In the genomic region with DNA sequence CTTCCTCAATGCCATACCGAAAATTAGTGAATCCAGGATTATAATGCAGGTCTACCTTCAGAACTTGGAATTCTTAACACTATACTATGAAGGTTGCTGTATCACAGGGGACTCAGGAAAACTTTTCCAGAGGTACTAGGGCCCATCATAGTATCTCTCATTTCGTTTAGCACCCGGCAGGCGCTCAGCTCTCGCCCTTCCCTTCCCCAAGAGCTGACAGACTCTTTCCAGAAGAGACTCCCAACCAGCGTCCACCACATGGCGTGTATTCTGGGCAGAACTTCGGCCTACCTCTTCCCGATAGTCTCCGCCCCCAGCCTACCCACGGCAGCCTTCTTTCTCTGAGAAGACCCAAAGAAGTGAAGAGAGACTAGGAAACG, we compare ENCODE assay signal across 8 cellular contexts. TPM values are rescaled to one million over a fixed set of nuclear protein-coding genes. Genes with fewer than 3 reads are reported as not detected.
DNase-seq lines count a peak whose midpoint lies in the region; ATAC-seq and TF ChIP-seq lines count a peak whose summit lies in the region.

No MANE protein-coding gene starts in this region.

- ATAC-seq in GM19025 (IDR thresholded peaks at IDR 0.05; ENCODE audit: low read depth, unreplicated experiment): peak; percentile 1
- ATAC-seq in HG03439 (IDR thresholded peaks at IDR 0.05; ENCODE audit: unreplicated experiment): peak; percentile 25

- H3K36me3 ChIP-seq in breast epithelium: no peaks in the 10 kb centered on the region
- peaks cover 0 to 25% (median 8%) of the 10 kb centered on the region in 4 donors for H3K36me3 ChIP-seq in transverse colon

- H3K9me3 ChIP-seq in breast epithelium (no peaks in the 10 kb centered on the region), transverse colon (no peaks in the 10 kb centered on the region)

- in situ Hi-C loops in transverse colon (cut with MboI; ENCODE audit: low pct_ligation_motif_present in 1 of 4, low pct_unique_long_range_greater_than_20kb in 1 of 4, low sequenced_read_pairs in 3 of 4): loop anchor here in 3 of 4 donors (25.0 kb wide), 3 partner anchors 112 to 462 kb away; no protein-coding TSS in a partner anchor

- TF ChIP-seq CTCF in breast epithelium (IDR thresholded peaks at IDR 0.05): no peak
- no peak for TF ChIP-seq CTCF in lower leg skin (IDR thresholded peaks at IDR 0.05)
- no peak for TF ChIP-seq CTCF in transverse colon (IDR thresholded peaks at IDR 0.05)

- no peaks in the 10 kb centered on the region for H3K27me3 ChIP-seq in breast epithelium
- no peaks in the 10 kb centered on the region for H3K27me3 ChIP-seq in transverse colon

- peaks cover 0 to 4% of the 10 kb centered on the region in 2 donors for H3K4me1 ChIP-seq in breast epithelium
- H3K4me1 ChIP-seq in transverse colon: peaks cover 11 to 26% (median 16%) of the 10 kb centered on the region in 4 donors

- H3K4me3 ChIP-seq in breast epithelium: peak overlapping the region; percentile 77 to 84 (median 84)
- peak overlapping the region; percentile 68 for H3K4me3 ChIP-seq in lower leg skin (ENCODE audit: low read depth, poor library complexity, severe bottlenecking)
- peak overlapping the region; percentile 58 to 91 (median 73) for H3K4me3 ChIP-seq in transverse colon

- no peak for TF ChIP-seq EP300 in transverse colon (IDR thresholded peaks at IDR 0.05; ENCODE audit: low read depth)

- TF ChIP-seq POLR2A in breast epithelium (IDR thresholded peaks at IDR 0.05): no peak
- no peak for TF ChIP-seq POLR2A in lower leg skin (IDR thresholded peaks at IDR 0.05)
- no peak for TF ChIP-seq POLR2A in transverse colon (IDR thresholded peaks at IDR 0.05)

- intact Hi-C loops in breast epithelium (cut with DNase I; ENCODE audit: low total_unique reads): loop anchor here (5.0 kb wide), 1 partner anchor 312 kb away; no protein-coding TSS in a partner anchor
- intact Hi-C loops in lower leg skin (cut with DNase I; ENCODE audit: low total_unique reads): loop anchor here (5.0 kb wide), 1 partner anchor 307 kb away; no protein-coding TSS in a partner anchor
- intact Hi-C loops in transverse colon (cut with DNase I; ENCODE audit: low total_unique reads): no loop called here

- H3K27ac ChIP-seq in breast epithelium (peak overlapping the region; percentile 98), transverse colon (peak overlapping the region; percentile 90 to 95 (median 92))

- WGBS in lower leg skin, 2 donors: 0% methylated on average over 12 of the region's 12 CpGs
- WGBS in transverse colon (ENCODE audit: low coverage in 1 of 2), 2 donors: 0 to 1% methylated on average over 1 to 12 of the region's 12 CpGs

- DNase-seq in breast epithelium (ENCODE audit: low spot score in 2 of 2): no peak
- DNase-seq in lower leg skin (ENCODE audit: low spot score in 2 of 2): peak in 1 of 2 donors; percentile 92
- DNase-seq in transverse colon: no peak
- no peak for DNase-seq in DMS153 treated with DMSO at 0.1 percent for 48 hours (lab: John Stamatoyannopoulos, UW; ENCODE audit: unreplicated experiment)
- no peak for DNase-seq in foreskin melanocyte
- DNase-seq in stimulated activated CD4-positive, alpha-beta T cell treated with anti-CD3 and anti-CD28 coated beads, Interleukin-4, amount 100 ng/mL, for 4 hours: no peak

RNA-seq across cellular contexts. Expression of a gene that starts 0.3 kb away (rescaled TPM):
- total RNA-seq in breast epithelium (10 to 100 TPM; 31.2 to 66.6 (median 49.8) TPM), lower leg skin (10 to 100 TPM; 20.4 to 40.8 (median 21.9) TPM), transverse colon (10 to 100 TPM; 17.6 to 86.2 (median 24.3) TPM)

RNA-seq across cellular contexts. Expression of a gene that starts 0.9 kb away (rescaled TPM):
- 1 to 10 TPM; 3.9 to 6.1 (median 4.5) TPM for total RNA-seq in breast epithelium
- total RNA-seq in lower leg skin: 10 to 100 TPM in 2 of 4 donors, 1 to 10 TPM in 2; 7.8 to 28.8 (median 12.2) TPM
- total RNA-seq in transverse colon: 1 to 10 TPM in 3 of 4 donors, under 1 TPM in 1; 0.37 to 7.1 (median 3.2) TPM

RNA-seq across cellular contexts. Expression of a gene that starts 31.4 kb away (rescaled TPM):
- total RNA-seq in breast epithelium (100 to 1,000 TPM in 2 of 3 donors, 10 to 100 TPM in 1; 56.5 to 111 (median 111) TPM), lower leg skin (10 to 100 TPM; 39.3 to 54.9 (median 46.7) TPM), transverse colon (10 to 100 TPM; 25.4 to 70.7 (median 48.0) TPM)
